10 cellular contexts compared by ENCODE assay signal in genomic region chr14:77991128-77991772, GRCh38.
DNase-seq lines count a peak whose midpoint lies in the region; ATAC-seq and TF ChIP-seq lines count a peak whose summit lies in the region.
"Had no signal": no experiment of that assay in that cellular context is flagged by ENCODE, and none has a peak within 500 bp of the region (broad histone marks: within the 10 kb centered on the region; RNA-seq: fewer than 3 reads in every experiment).

No MANE protein-coding gene starts in this region.

- H3K79me2 ChIP-seq in hepatocyte = no peaks in the 10 kb centered on the region

- TF ChIP-seq EP300 in stomach (IDR thresholded peaks at IDR 0.05) = no peak

- H3K9me3 ChIP-seq in Panc1 (ENCODE audit: control insufficient read depth, insufficient read depth, low read depth, low read length) (no peaks in the 10 kb centered on the region), hepatocyte (ENCODE audit: low read depth) (no peaks in the 10 kb centered on the region), stomach (no peaks in the 10 kb centered on the region), HAP-1 (no peaks in the 10 kb centered on the region)

- H3K27ac ChIP-seq in Panc1 (ENCODE audit: low read length) = no peak overlapping the region
- no peak overlapping the region for H3K27ac ChIP-seq in hepatocyte
- no peak overlapping the region for H3K27ac ChIP-seq in stomach

- no TSS peak for BruUV-seq in Panc1 (replicated peaks; lab: Mats Ljungman, UMichigan)

- DNase-seq in ACHN (peak; percentile 28), Panc1 (ENCODE audit: low read depth, low spot score) (no peak), hepatocyte (ENCODE audit: low spot score) (no peak), stomach (no peak), HAP-1 (ENCODE audit: low spot score in 2 of 2) (no peak), activated gamma-delta T cell (lab: John Stamatoyannopoulos, UW) (no peak)
- DNase-seq in stimulated activated CD4-positive, alpha-beta T cell treated with anti-CD3 and anti-CD28 coated beads, Interleukin-4, amount 100 ng/mL, for 24 hours = no peak
- DNase-seq: stimulated activated CD4-positive, alpha-beta T cell treated with anti-CD3 and anti-CD28 coated beads, Interleukin-2, amount 100 ng/mL, for 24 hours had no signal

- peak; percentile 58; the same call in 1 of the 2 replicates for ATAC-seq in Panc1
- ATAC-seq: left lobe of liver had no signal

- in situ Hi-C loops in ACHN (cut with HindIII; ENCODE audit: low pct_ligation_motif_present, low pct_unique_long_range_greater_than_20kb, low sequenced_read_pairs) (no loop called here), Panc1 (cut with HindIII; ENCODE audit: low pct_unique_long_range_greater_than_20kb, low sequenced_read_pairs) (no loop called here), HAP-1 (cut with MboI; ENCODE audit: low sequenced_read_pairs) (no loop called here)

- H3K4me3 ChIP-seq in GM12875 (ENCODE audit: low read depth, low read length) (no peak overlapping the region), Panc1 (ENCODE audit: low read depth in 2 of 2, low read length in 2 of 2) (no peak overlapping the region), hepatocyte (no peak overlapping the region), stomach (no peak overlapping the region), HAP-1 (no peak overlapping the region)

- H3K9me2 ChIP-seq in hepatocyte (replicated peaks; ENCODE audit: insufficient read depth) = no peaks in the 10 kb centered on the region

- H3K36me3 ChIP-seq in Panc1 (ENCODE audit: control insufficient read depth, insufficient read depth, low read length) = no peaks in the 10 kb centered on the region
- no peaks in the 10 kb centered on the region for H3K36me3 ChIP-seq in hepatocyte (replicated peaks; ENCODE audit: insufficient read depth, low read depth)
- no peaks in the 10 kb centered on the region for H3K36me3 ChIP-seq in stomach
- no peaks in the 10 kb centered on the region for H3K36me3 ChIP-seq in HAP-1 (replicated peaks)

- TF ChIP-seq POLR2A in stomach (IDR thresholded peaks at IDR 0.05) = no peak

- H3K27me3 ChIP-seq in Panc1 (ENCODE audit: control insufficient read depth, insufficient read depth, low read length) (no peaks in the 10 kb centered on the region), hepatocyte (no peaks in the 10 kb centered on the region), stomach (no peaks in the 10 kb centered on the region), HAP-1 (ENCODE audit: low read depth) (no peaks in the 10 kb centered on the region)

- CTCF ChIA-PET in Panc1 (lab: Charles Lee) = no interaction called here

- H3K4me2 ChIP-seq in hepatocyte = no peak overlapping the region

- H3K4me1 ChIP-seq in Panc1 (ENCODE audit: control insufficient read depth, insufficient read depth, low read length) = no peaks in the 10 kb centered on the region
- no peaks in the 10 kb centered on the region for H3K4me1 ChIP-seq in hepatocyte (ENCODE audit: insufficient read depth)
- no peaks in the 10 kb centered on the region for H3K4me1 ChIP-seq in stomach
- no peaks in the 10 kb centered on the region for H3K4me1 ChIP-seq in HAP-1

- WGBS in hepatocyte (ENCODE audit: low lambda C conversion rate, missing lambda C conversion rate) = 58% methylated on average over 4 of the region's 4 CpGs
- 42 to 61% (median 47%) methylated on average over 4 of the region's 4 CpGs for WGBS in stomach, 5 donors

- TF ChIP-seq CTCF in GM12875 (IDR thresholded peaks at IDR 0.05; ENCODE audit: borderline replicate concordance, insufficient read depth, low read depth, low read length) (peak; percentile 18; the same call in 1 of the 2 replicates), Panc1 (IDR thresholded peaks at IDR 0.05) (peak; percentile 21; the same call in 1 of the 2 replicates), hepatocyte (IDR thresholded peaks at IDR 0.05; ENCODE audit: poor library complexity) (peak; percentile 6), stomach (IDR thresholded peaks at IDR 0.05) (peak in 1 of 7 experiments; percentile 18)

- no peak overlapping the region for H2AFZ ChIP-seq in hepatocyte

- intact Hi-C loops in Panc1 (cut with micrococcal nuclease; ENCODE audit: unreplicated experiment) = no loop called here
- intact Hi-C loops in stomach (cut with DNase I; ENCODE audit: low total_unique reads) = no loop called here

- POLR2A ChIA-PET in Panc1 (lab: Charles Lee) = no interaction called here

- H4K20me1 ChIP-seq in hepatocyte (ENCODE audit: insufficient read depth, poor library complexity, severe bottlenecking) = no peaks in the 10 kb centered on the region
